Comparison of ENCODE assay signal across 7 cellular contexts in the genomic region with DNA sequence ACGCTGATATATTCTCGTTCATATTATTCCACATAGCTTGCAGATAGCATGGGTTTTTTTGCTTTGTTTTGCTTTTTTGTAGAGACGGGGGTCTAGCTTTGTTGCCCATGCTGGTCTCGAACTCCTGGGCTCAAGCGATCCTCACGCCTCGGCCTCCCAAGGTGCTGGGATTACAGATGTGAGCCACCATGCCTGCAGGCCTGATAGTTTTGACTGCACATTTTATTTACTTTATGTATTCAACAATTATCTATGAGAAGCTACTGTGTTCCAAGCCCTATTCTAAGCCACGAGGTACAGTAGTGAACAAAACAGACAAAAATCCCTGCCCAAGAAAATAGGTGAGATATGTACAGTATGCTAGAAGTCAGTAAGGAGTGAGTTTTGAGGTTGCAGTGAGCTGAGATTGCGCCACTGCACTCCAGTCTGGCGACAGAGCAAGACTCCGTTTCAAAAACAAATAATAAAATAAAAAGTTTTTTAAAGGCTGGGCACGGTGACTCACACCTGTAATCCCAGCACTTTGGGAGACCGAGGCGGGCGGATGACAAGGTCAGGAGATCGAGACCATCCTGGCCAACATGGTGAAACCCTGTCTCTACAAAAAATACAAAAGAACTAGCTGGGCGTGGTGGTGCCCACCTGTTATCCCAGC. TPM values are rescaled to one million over a fixed set of nuclear protein-coding genes. Genes with fewer than 3 reads are reported as not detected.
DNase-seq lines count a peak whose midpoint lies in the region; ATAC-seq, FAIRE-seq and TF ChIP-seq lines count a peak whose summit lies in the region.
"Not testable (repeated sequence)": the region's sequence is repeated elsewhere in the genome, so short reads cannot be mapped to it uniquely, and the experiment has no call there.

No MANE protein-coding gene starts in this region.

- not testable (repeated sequence) for TF ChIP-seq CTCF in H9 (conservative IDR thresholded peaks at IDR 0.05); OCI-LY3 (IDR thresholded peaks at IDR 0.05; ENCODE audit: low read depth, low read length); bronchial epithelial cell (IDR thresholded peaks at IDR 0.05; ENCODE audit: insufficient read depth, low read length, severe bottlenecking); gastroesophageal sphincter (IDR thresholded peaks at IDR 0.05); mesothelial cell of epicardium (IDR thresholded peaks at IDR 0.05; ENCODE audit: unreplicated experiment); gastrocnemius medialis (IDR thresholded peaks at IDR 0.05 in 4 of 5, conservative IDR thresholded peaks at IDR 0.05 in 1 of 5)

- H3K79me1 ChIP-seq in H9 (ENCODE audit: insufficient read depth, low read depth, low read length, poor library complexity, severe bottlenecking), result not testable (repeated sequence)

- CTCF ChIA-PET in activated CD8-positive, alpha-beta memory T cell treated with anti-CD3 and anti-CD28 coated beads, Interleukin-2, amount 10 ng/mL, durations not matched to agents 7 days and 5 days (lab: Charles Lee), result interaction anchor here (0.5 to 2.8 kb wide), 13 partner anchors 23 to 182 kb away, joined by 3 to 8 read pairs (median 4); no protein-coding TSS in a partner anchor

- H3K4ac ChIP-seq in H9 (ENCODE audit: low read depth, low read length), result not testable (repeated sequence)

- H3K4me2 ChIP-seq in H9 (ENCODE audit: insufficient read depth, insufficient read length, low read length) (peak overlapping the region; percentile 52), OCI-LY3 (ENCODE audit: low read length) (peak overlapping the region; percentile 90)

- H3T11ph ChIP-seq in H9 (ENCODE audit: low read length), result not testable (repeated sequence)

- H2BK12ac ChIP-seq in H9 (ENCODE audit: insufficient read length, low read depth, low read length), result not testable (repeated sequence)

- not testable (repeated sequence) for FAIRE-seq in bronchial epithelial cell (lab: Jason Lieb, UNC)

- not testable (repeated sequence) for H3K9me3 ChIP-seq in H9 (ENCODE audit: control insufficient read depth, low read depth, low read length); OCI-LY3 (ENCODE audit: insufficient read depth, low read length); gastroesophageal sphincter; gastrocnemius medialis

- peak overlapping the region; percentile 80 for H3K18ac ChIP-seq in H9 (ENCODE audit: insufficient read length, low read depth, low read length)

- not testable (repeated sequence) for H4K20me1 ChIP-seq in H9 (ENCODE audit: control insufficient read depth, insufficient read depth, insufficient read length)
- peaks cover 29% of the 10 kb centered on the region for H4K20me1 ChIP-seq in OCI-LY3 (ENCODE audit: insufficient read depth, low read length)

- in situ Hi-C loops in gastrocnemius medialis (cut with MboI; ENCODE audit: low sequenced_read_pairs in 4 of 4), result loop anchor here in 2 of 4 donors (5.0 kb wide), 2 partner anchors 38 to 43 kb away; no protein-coding TSS in a partner anchor

- H2BK120ac ChIP-seq in H9 (ENCODE audit: low read depth, low read length, poor library complexity, severe bottlenecking), result not testable (repeated sequence)

- not testable (repeated sequence) for TF ChIP-seq EP300 in gastroesophageal sphincter (IDR thresholded peaks at IDR 0.05)

- not testable (repeated sequence) for H2AFZ ChIP-seq in H9 (ENCODE audit: low read length)
- H2AFZ ChIP-seq in OCI-LY3 (ENCODE audit: low read depth, low read length), result peak overlapping the region; percentile 94

- H3K79me2 ChIP-seq in H9 (ENCODE audit: insufficient read depth, low read length) (peaks cover 30% of the 10 kb centered on the region), OCI-LY3 (ENCODE audit: low read length) (peaks cover 37% of the 10 kb centered on the region)

- H2BK5ac ChIP-seq in H9 (ENCODE audit: insufficient read length, low read length), result not testable (repeated sequence)

- not testable (repeated sequence) for H3K14ac ChIP-seq in H9 (ENCODE audit: insufficient read depth, low read length)

- TF ChIP-seq POLR2A in gastroesophageal sphincter (IDR thresholded peaks at IDR 0.05); gastrocnemius medialis (IDR thresholded peaks at IDR 0.05): not testable (repeated sequence)

- H3K36me3 Mint-ChIP-seq in H9 (ENCODE audit: insufficient read depth in 1 of 3, low read depth in 3 of 3), result peaks cover 27 to 29% (median 29%) of the 10 kb centered on the region in 3 experiments
- H3K36me3 Mint-ChIP-seq in activated CD8-positive, alpha-beta memory T cell treated with anti-CD3 and anti-CD28 coated beads, Interleukin-2, amount 10 ng/mL, durations not matched to agents 7 days and 5 days, result peaks cover 20% of the 10 kb centered on the region
- not testable (repeated sequence) for H3K36me3 Mint-ChIP-seq in mesothelial cell of epicardium

- H3K9ac ChIP-seq in H9 (ENCODE audit: extremely low read depth, insufficient read length, low read length) (peak overlapping the region; percentile 48), OCI-LY3 (ENCODE audit: low read length) (peak overlapping the region; percentile 94)

- not testable (repeated sequence) for H2AK5ac ChIP-seq in H9 (ENCODE audit: insufficient read length, low read length)

- not testable (repeated sequence) for H3K27me3 Mint-ChIP-seq in H9 (ENCODE audit: low read depth); activated CD8-positive, alpha-beta memory T cell treated with anti-CD3 and anti-CD28 coated beads, Interleukin-2, amount 10 ng/mL, durations not matched to agents 7 days and 5 days; mesothelial cell of epicardium (ENCODE audit: low read depth)

- H3K27ac ChIP-seq in H9 (ENCODE audit: insufficient read length, low read depth, low read length), result peak overlapping the region; percentile 26
- not testable (repeated sequence) for H3K27ac ChIP-seq in OCI-LY3 (ENCODE audit: low read length)
- peak overlapping the region; percentile 97 to 100 (median 100) for H3K27ac ChIP-seq in gastroesophageal sphincter
- H3K27ac ChIP-seq in gastrocnemius medialis, result peak overlapping the region; percentile 96 to 100 (median 98)

- peak overlapping the region; percentile 16 for H4K5ac ChIP-seq in H9 (ENCODE audit: insufficient read length, low read depth, low read length)

- DNase-seq in H9; activated CD8-positive, alpha-beta memory T cell treated with anti-CD3 and anti-CD28 coated beads, Interleukin-2, amount 10 ng/mL, durations not matched to agents 7 days and 5 days; mesothelial cell of epicardium (ENCODE audit: low spot score in 2 of 2, unreplicated experiment in 2 of 2); gastrocnemius medialis: not testable (repeated sequence)
- DNase-seq in bronchial epithelial cell (ENCODE audit: low read depth), result peak; percentile 60

- H3K4me3 ChIP-seq in OCI-LY3 (ENCODE audit: low read length) (peak overlapping the region; percentile 94), gastroesophageal sphincter (peak overlapping the region in 1 of 2 donors; percentile 99), gastrocnemius medialis (peak overlapping the region in 2 of 4 donors; percentile 88 to 92)
- not testable (repeated sequence) for H3K4me3 ChIP-seq in bronchial epithelial cell (ENCODE audit: low read depth, low read length)

- H3K27ac Mint-ChIP-seq in H9 (peak overlapping the region; percentile 95 to 98 (median 96)), mesothelial cell of epicardium (peak overlapping the region; percentile 98)
- H3K27ac Mint-ChIP-seq in activated CD8-positive, alpha-beta memory T cell treated with anti-CD3 and anti-CD28 coated beads, Interleukin-2, amount 10 ng/mL, durations not matched to agents 7 days and 5 days, result peak overlapping the region; percentile 96

- not testable (repeated sequence) for ATAC-seq in activated CD8-positive, alpha-beta memory T cell treated with anti-CD3 and anti-CD28 coated beads, Interleukin-2, amount 10 ng/mL, durations not matched to agents 7 days and 5 days; gastroesophageal sphincter; gastrocnemius medialis

- H3K36me3 ChIP-seq in OCI-LY3 (replicated peaks; ENCODE audit: low read depth, low read length), result peaks cover 28% of the 10 kb centered on the region
- H3K36me3 ChIP-seq in bronchial epithelial cell (ENCODE audit: control insufficient read depth, insufficient read depth, low read length); gastroesophageal sphincter; gastrocnemius medialis: not testable (repeated sequence)

- H2BK15ac ChIP-seq in H9 (ENCODE audit: low read depth, low read length), result not testable (repeated sequence)

- H3K4me3 Mint-ChIP-seq in H9, result peak overlapping the region; percentile 94 to 95
- H3K4me3 Mint-ChIP-seq in activated CD8-positive, alpha-beta memory T cell treated with anti-CD3 and anti-CD28 coated beads, Interleukin-2, amount 10 ng/mL, durations not matched to agents 7 days and 5 days, result peak overlapping the region; percentile 92
- peak overlapping the region; percentile 86 for H3K4me3 Mint-ChIP-seq in mesothelial cell of epicardium

- intact Hi-C loops in gastrocnemius medialis (cut with DNase I; ENCODE audit: low total_unique reads), result loop anchor here (1.0 to 5.0 kb wide), 4 partner anchors 33 to 183 kb away; no protein-coding TSS in a partner anchor

- H3K23me2 ChIP-seq in H9 (ENCODE audit: insufficient read length, low read depth, low read length, poor library complexity, severe bottlenecking), result not testable (repeated sequence)

- not testable (repeated sequence) for H2BK20ac ChIP-seq in H9 (ENCODE audit: low read depth, low read length, poor library complexity, severe bottlenecking)

- no CpG with 5 or more reads among the region's 17 CpGs for WGBS in H9 (ENCODE audit: extremely low coverage, insufficient read length, low lambda C conversion rate)
- 67 to 77% methylated on average over 7 to 15 of the region's 17 CpGs for WGBS in gastroesophageal sphincter (ENCODE audit: low coverage in 1 of 2), 2 donors

- H3K27me3 ChIP-seq in H9 (ENCODE audit: insufficient read depth, low read length); OCI-LY3 (ENCODE audit: low read depth, low read length); bronchial epithelial cell (ENCODE audit: control insufficient read depth, insufficient read depth, low read length); gastroesophageal sphincter; gastrocnemius medialis: not testable (repeated sequence)

- H4K8ac ChIP-seq in H9 (replicated peaks; ENCODE audit: insufficient read length, low read depth, low read length), result not testable (repeated sequence)

- not testable (repeated sequence) for H4K91ac ChIP-seq in H9 (ENCODE audit: insufficient read length, low read depth, low read length)

- H3K4me1 ChIP-seq in H9 (ENCODE audit: insufficient read depth, low read length) (peaks cover 11% of the 10 kb centered on the region; the same call in 1 of the 2 replicates), OCI-LY3 (ENCODE audit: low read length) (peaks cover 39% of the 10 kb centered on the region), gastroesophageal sphincter (peaks cover 6 to 53% (median 30%) of the 10 kb centered on the region in 3 donors), gastrocnemius medialis (peaks cover 41 to 42% of the 10 kb centered on the region in 2 donors)

- peaks cover 34 to 45% of the 10 kb centered on the region in 2 experiments for H3K4me1 Mint-ChIP-seq in H9
- H3K4me1 Mint-ChIP-seq in activated CD8-positive, alpha-beta memory T cell treated with anti-CD3 and anti-CD28 coated beads, Interleukin-2, amount 10 ng/mL, durations not matched to agents 7 days and 5 days, result peaks cover 49% of the 10 kb centered on the region
- H3K4me1 Mint-ChIP-seq in mesothelial cell of epicardium, result peaks cover 40% of the 10 kb centered on the region

- not testable (repeated sequence) for H3K56ac ChIP-seq in H9 (ENCODE audit: insufficient read length, low read depth, low read length)

- H3K9me3 Mint-ChIP-seq in H9; activated CD8-positive, alpha-beta memory T cell treated with anti-CD3 and anti-CD28 coated beads, Interleukin-2, amount 10 ng/mL, durations not matched to agents 7 days and 5 days (ENCODE audit: low read depth); mesothelial cell of epicardium: not testable (repeated sequence)

- H3K23ac ChIP-seq in H9 (ENCODE audit: insufficient read length, low read depth, low read length), result not testable (repeated sequence)

RNA-seq across cellular contexts. Expression of gene YWHAG, which starts 1.3 kb away (rescaled TPM):
- 241 and 243 TPM in 2 replicates for total RNA-seq in H9 (2021)
- 100 to 1,000 TPM in 1 of 2 experiments, 10 to 100 TPM in 1; 80.8 to 115 TPM for total RNA-seq in activated CD8-positive, alpha-beta memory T cell treated with anti-CD3 and anti-CD28 coated beads, Interleukin-2, amount 10 ng/mL, durations not matched to agents 7 days and 5 days
- total RNA-seq in bronchial epithelial cell, result 112 and 142 TPM in 2 replicates
- 10 to 100 TPM; 49.8 to 86.2 (median 70.3) TPM for total RNA-seq in gastroesophageal sphincter
- total RNA-seq in mesothelial cell of epicardium, result 144 to 145 TPM (median 145 TPM) in 3 replicates
- 100 to 1,000 TPM; 119 to 262 (median 179) TPM for total RNA-seq in gastrocnemius medialis

RNA-seq across cellular contexts. Expression of gene SSC4D, which starts 49.4 kb away (rescaled TPM):
- 14.8 and 16.4 TPM in 2 replicates for total RNA-seq in H9 (2021)
- under 1 TPM; 0.23 to 0.64 TPM for total RNA-seq in activated CD8-positive, alpha-beta memory T cell treated with anti-CD3 and anti-CD28 coated beads, Interleukin-2, amount 10 ng/mL, durations not matched to agents 7 days and 5 days
- 0.79 and 1.3 TPM in 2 replicates for total RNA-seq in bronchial epithelial cell
- total RNA-seq in gastroesophageal sphincter, result 1 to 10 TPM in 2 of 4 donors, under 1 TPM in 1, not detected in 1; 0.47 to 1.4 (median 1.1) TPM
- 22.4 to 26.2 TPM (median 25.2 TPM) in 3 replicates for total RNA-seq in mesothelial cell of epicardium
- total RNA-seq in gastrocnemius medialis, result under 1 TPM in 3 of 4 donors, not detected in 1; 0.20 to 0.68 (median 0.25) TPM

RNA-seq across cellular contexts. Expression of gene HSPB1, which starts 57.6 kb away (rescaled TPM):
- 175 and 186 TPM in 2 replicates for total RNA-seq in H9 (2021)
- 10 to 100 TPM; 36.5 to 62.9 TPM for total RNA-seq in activated CD8-positive, alpha-beta memory T cell treated with anti-CD3 and anti-CD28 coated beads, Interleukin-2, amount 10 ng/mL, durations not matched to agents 7 days and 5 days
- total RNA-seq in bronchial epithelial cell, result 36.1 and 164 TPM in 2 replicates
- 1,000 to 10,000 TPM in 2 of 4 donors, 100 to 1,000 TPM in 2; 880 to 2,548 (median 1,000) TPM for total RNA-seq in gastroesophageal sphincter
- 235 to 241 TPM (median 239 TPM) in 3 replicates for total RNA-seq in mesothelial cell of epicardium
- total RNA-seq in gastrocnemius medialis, result 1,000 to 10,000 TPM; 1,878 to 2,898 (median 2,185) TPM
